ENCODE assay signal across 1 cellular context in genomic region chr16:72502654-72503005, GRCh38.
TF ChIP-seq lines count a peak whose summit lies in the region.

No MANE protein-coding gene starts in this region.

TF ChIP-seq in GM12878, 131 proteins besides CTCF, POLR2A, EP300 and RAD21 (continued from another document):
- TF ChIP-seq, protein P1, sequence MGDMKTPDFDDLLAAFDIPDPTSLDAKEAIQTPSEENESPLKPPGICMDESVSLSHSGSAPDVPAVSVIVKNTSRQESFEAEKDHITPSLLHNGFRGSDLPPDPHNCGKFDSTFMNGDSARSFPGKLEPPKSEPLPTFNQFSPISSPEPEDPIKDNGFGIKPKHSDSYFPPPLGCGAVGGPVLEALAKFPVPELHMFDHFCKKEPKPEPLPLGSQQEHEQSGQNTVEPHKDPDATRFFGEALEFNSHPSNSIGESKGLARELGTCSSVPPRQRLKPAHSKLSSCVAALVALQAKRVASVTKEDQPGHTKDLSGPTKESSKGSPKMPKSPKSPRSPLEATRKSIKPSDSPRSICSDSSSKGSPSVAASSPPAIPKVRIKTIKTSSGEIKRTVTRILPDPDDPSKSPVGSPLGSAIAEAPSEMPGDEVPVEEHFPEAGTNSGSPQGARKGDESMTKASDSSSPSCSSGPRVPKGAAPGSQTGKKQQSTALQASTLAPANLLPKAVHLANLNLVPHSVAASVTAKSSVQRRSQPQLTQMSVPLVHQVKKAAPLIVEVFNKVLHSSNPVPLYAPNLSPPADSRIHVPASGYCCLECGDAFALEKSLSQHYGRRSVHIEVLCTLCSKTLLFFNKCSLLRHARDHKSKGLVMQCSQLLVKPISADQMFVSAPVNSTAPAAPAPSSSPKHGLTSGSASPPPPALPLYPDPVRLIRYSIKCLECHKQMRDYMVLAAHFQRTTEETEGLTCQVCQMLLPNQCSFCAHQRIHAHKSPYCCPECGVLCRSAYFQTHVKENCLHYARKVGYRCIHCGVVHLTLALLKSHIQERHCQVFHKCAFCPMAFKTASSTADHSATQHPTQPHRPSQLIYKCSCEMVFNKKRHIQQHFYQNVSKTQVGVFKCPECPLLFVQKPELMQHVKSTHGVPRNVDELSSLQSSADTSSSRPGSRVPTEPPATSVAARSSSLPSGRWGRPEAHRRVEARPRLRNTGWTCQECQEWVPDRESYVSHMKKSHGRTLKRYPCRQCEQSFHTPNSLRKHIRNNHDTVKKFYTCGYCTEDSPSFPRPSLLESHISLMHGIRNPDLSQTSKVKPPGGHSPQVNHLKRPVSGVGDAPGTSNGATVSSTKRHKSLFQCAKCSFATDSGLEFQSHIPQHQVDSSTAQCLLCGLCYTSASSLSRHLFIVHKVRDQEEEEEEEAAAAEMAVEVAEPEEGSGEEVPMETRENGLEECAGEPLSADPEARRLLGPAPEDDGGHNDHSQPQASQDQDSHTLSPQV (IDR thresholded peaks at IDR 0.05), result no peak
- TF ChIP-seq NR2F1 (conservative IDR thresholded peaks at IDR 0.05) (no peak), CUX1 (IDR thresholded peaks at IDR 0.05; ENCODE audit: insufficient replicate concordance, low read depth, low read length) (no peak), ELK1 (IDR thresholded peaks at IDR 0.05; ENCODE audit: low read depth, low read length) (no peak)
